Comparison of ENCODE assay signal across 14 cellular contexts in genomic region chr12:41514907-41515306, GRCh38.
A peak's percentile ranks its signal among the peaks of the same experiment; 100 is the strongest.
DNase-seq lines count a peak whose midpoint lies in the region; ATAC-seq and TF ChIP-seq lines count a peak whose summit lies in the region.
"Had no signal": no experiment of that assay in that cellular context is flagged by ENCODE, and none has a peak within 500 bp of the region (broad histone marks: within the 10 kb centered on the region; RNA-seq: fewer than 3 reads in every experiment).

No MANE protein-coding gene starts in this region.

- no peaks in the 10 kb centered on the region for H3K36me3 ChIP-seq in BJ (ENCODE audit: control insufficient read depth, insufficient read depth, low read length)

- DNase-seq in BJ (ENCODE audit: low read depth) (no peak), RKO (ENCODE audit: low spot score) (peak; percentile 16), fibroblast of mammary gland (ENCODE audit: low read depth) (no peak), LoVo (ENCODE audit: low spot score) (no peak), germinal center (ENCODE audit: low spot score) (no peak), NCI-H2107 (lab: John Stamatoyannopoulos, UW) (no peak)
- DNase-seq: activated T-cell treated with anti-CD3 and anti-CD28 coated beads, Interleukin-2, amount 50 U/mL, for 24 hours; NCI-H226; psoas muscle; SHP77 treated with DMSO at 0.1 percent for 48 hours; stimulated activated CD4-positive, alpha-beta T cell treated with anti-CD3 and anti-CD28 coated beads, Interleukin-4, amount 100 ng/mL, for 24 hours had no signal

- POLR2A ChIA-PET in BJ (lab: Charles Lee) = no interaction called here

- no peak for ATAC-seq in GM21737 (IDR thresholded peaks at IDR 0.05; ENCODE audit: unreplicated experiment)
- ATAC-seq: K562, psoas muscle had no signal

- H3K4me3 ChIP-seq in BJ (ENCODE audit: low read depth, low read length) (no peak overlapping the region), fibroblast of mammary gland (ENCODE audit: control insufficient read depth, low read depth, low read length) (no peak overlapping the region)
- H3K4me3 ChIP-seq: K562, psoas muscle had no signal

- TF ChIP-seq CTCF in BJ (IDR thresholded peaks at IDR 0.05; ENCODE audit: insufficient read depth, low read depth, low read length) = 0 out of 2 replicates have a peak, but pooled peaks have one; percentile 9
- TF ChIP-seq CTCF in GM12873 (IDR thresholded peaks at IDR 0.05; ENCODE audit: insufficient read depth, low read depth, low read length, missing control alignments) = peak; percentile 31
- TF ChIP-seq CTCF in fibroblast of mammary gland (conservative IDR thresholded peaks at IDR 0.05; ENCODE audit: control insufficient read depth, insufficient read depth, low read depth, low read length) = peak; percentile 22

- CTCF ChIA-PET in BJ (lab: Yijun Ruan, JAX) = no interaction called here

- H3K27me3 ChIP-seq in BJ (ENCODE audit: control insufficient read depth, insufficient read depth, low read length) = no peaks in the 10 kb centered on the region
